24 cellular contexts compared by ENCODE assay signal in genomic region chr6:63929111-63929510, GRCh38.
"Had no signal": no experiment of that assay in that cellular context is flagged by ENCODE, and none has a peak within 500 bp of the region (broad histone marks: within the 10 kb centered on the region; RNA-seq: fewer than 3 reads in every experiment).

No MANE protein-coding gene starts in this region.

- H3K36me3 ChIP-seq: ascending aorta, colonic mucosa, esophagus muscularis mucosa, gastrocnemius medialis had no signal

- H3K27ac ChIP-seq: ascending aorta, colonic mucosa, esophagus muscularis mucosa, foreskin keratinocyte, gastrocnemius medialis had no signal

- H3K4me1 ChIP-seq: ascending aorta, colonic mucosa, esophagus muscularis mucosa, gastrocnemius medialis had no signal

- H3K4me3 ChIP-seq: ascending aorta, colonic mucosa, esophagus muscularis mucosa, gastrocnemius medialis had no signal

- H3K27me3 ChIP-seq: ascending aorta, colonic mucosa, esophagus muscularis mucosa, foreskin keratinocyte, gastrocnemius medialis had no signal

- H3K9me3 ChIP-seq: ascending aorta, colonic mucosa, esophagus muscularis mucosa, gastrocnemius medialis had no signal

- DNase-seq: activated CD4-positive, alpha-beta memory T cell treated with anti-CD3 and anti-CD28 coated beads for 36 hours; activated CD4-positive, alpha-beta T cell treated with anti-CD3 and anti-CD28 coated beads for 36 hours; activated CD4-positive, alpha-beta T cell treated with anti-CD3 and anti-CD28 coated beads, Interleukin-2, amount 10 ng/mL, durations not matched to agents 24 days and 14 days; activated CD4-positive, CD25-positive, alpha-beta regulatory T cell; activated CD4-positive, CD25-positive, alpha-beta regulatory T cell treated with anti-CD3 and anti-CD28 coated beads, Interleukin-2, amount 50 U/mL, for 72 hours; activated CD8-positive, alpha-beta memory T cell treated with anti-CD3 and anti-CD28 coated beads, Interleukin-2, amount 10 ng/mL, durations not matched to agents 7 days and 5 days; activated CD8-positive, alpha-beta memory T cell treated with anti-CD3 and anti-CD28 coated beads, Interleukin-2, amount 50 U/mL, for 4 hours; activated CD8-positive, alpha-beta T cell treated with anti-CD3 and anti-CD28 coated beads, Interleukin-2, amount 10 ng/mL, durations not matched to agents 7 days and 5 days; activated effector memory CD4-positive, alpha-beta T cell treated with anti-CD3 and anti-CD28 coated beads, Interleukin-2, amount 50 U/mL, for 16 hours; activated naive CD4-positive, alpha-beta T cell treated with anti-CD3 and anti-CD28 coated beads for 36 hours; activated naive CD8-positive, alpha-beta T cell treated with anti-CD3 and anti-CD28 coated beads, Interleukin-2, amount 10 ng/mL, durations not matched to agents 7 days and 5 days; activated T-cell treated with anti-CD3 and anti-CD28 coated beads, Interleukin-2, amount 50 U/mL, for 1 hour; activated T-cell treated with anti-CD3 and anti-CD28 coated beads, Interleukin-2, amount 50 U/mL, for 48 hours; central memory CD4-positive, alpha-beta T cell; cerebellar nuclear complex; colonic mucosa; effector memory CD4-positive, alpha-beta T cell; erythroblast; foreskin keratinocyte; gastrocnemius medialis; glutamatergic neuron; T-helper 2 cell had no signal

- ATAC-seq: activated CD4-positive, alpha-beta T cell treated with anti-CD3 and anti-CD28 coated beads for 36 hours; activated CD8-positive, alpha-beta memory T cell treated with anti-CD3 and anti-CD28 coated beads, Interleukin-2, amount 10 ng/mL, durations not matched to agents 7 days and 5 days; activated CD8-positive, alpha-beta T cell treated with anti-CD3 and anti-CD28 coated beads, Interleukin-2, amount 10 ng/mL, durations not matched to agents 7 days and 5 days; foreskin keratinocyte; gastrocnemius medialis had no signal
